1 cellular context compared by ENCODE assay signal in genomic region chr15:73751896-73752816, GRCh38.
TF ChIP-seq lines count a peak whose summit lies in the region.

No MANE protein-coding gene starts in this region.

TF ChIP-seq in HEK293, 187 proteins besides CTCF, POLR2A, EP300 and RAD21 (continued from another document and continues in another):
- peak; percentile 42; the same call in 1 of the 2 replicates for TF ChIP-seq SCRT2 (tag by site-specific recombination; IDR thresholded peaks at IDR 0.05)
- peak; percentile 41; the same call in 1 of the 2 replicates for TF ChIP-seq ZNF561 (tag by site-specific recombination; IDR thresholded peaks at IDR 0.05; ENCODE audit: borderline replicate concordance)
- no peak for TF ChIP-seq ZBTB49 (tag by site-specific recombination; IDR thresholded peaks at IDR 0.05; ENCODE audit: low read depth)
- no peak for TF ChIP-seq ZNF146 (tag by site-specific recombination; IDR thresholded peaks at IDR 0.05)
- TF ChIP-seq ZNF473 (tag by site-specific recombination; IDR thresholded peaks at IDR 0.05) = no peak
- no peak for TF ChIP-seq MZF1 (tag by site-specific recombination; IDR thresholded peaks at IDR 0.05; ENCODE audit: borderline replicate concordance)
- no peak for TF ChIP-seq KLF1 (tag by site-specific recombination; IDR thresholded peaks at IDR 0.05)
- TF ChIP-seq ZNF701 (tag by site-specific recombination; IDR thresholded peaks at IDR 0.05) = no peak
- TF ChIP-seq ZNF221 (tag by site-specific recombination; IDR thresholded peaks at IDR 0.05; ENCODE audit: borderline replicate concordance) = no peak
- TF ChIP-seq ZNF23 (tag by site-specific recombination; IDR thresholded peaks at IDR 0.05; ENCODE audit: borderline replicate concordance) = no peak
- TF ChIP-seq ZNF280D (tag by site-specific recombination; IDR thresholded peaks at IDR 0.05) = no peak
- TF ChIP-seq ZNF670 (tag by site-specific recombination; IDR thresholded peaks at IDR 0.05; ENCODE audit: low read depth) = no peak
- TF ChIP-seq ZNF830 (tag by site-specific recombination; IDR thresholded peaks at IDR 0.05; ENCODE audit: low read depth) = no peak
- no peak for TF ChIP-seq ZNF558 (tag by site-specific recombination; IDR thresholded peaks at IDR 0.05)
- no peak for TF ChIP-seq ZNF366 (tag by site-specific recombination; conservative IDR thresholded peaks at IDR 0.05)
- no peak for TF ChIP-seq IKZF3 (tag by site-specific recombination; IDR thresholded peaks at IDR 0.05)
- TF ChIP-seq ZNF155 (tag by site-specific recombination; IDR thresholded peaks at IDR 0.05) = no peak
- no peak for TF ChIP-seq ZNF747 (tag by site-specific recombination; IDR thresholded peaks at IDR 0.05)
- no peak; the same call in 1 of the 2 replicates for TF ChIP-seq ZIC2 (tag by site-specific recombination; IDR thresholded peaks at IDR 0.05)
- no peak for TF ChIP-seq ZNF791 (tag by site-specific recombination; IDR thresholded peaks at IDR 0.05)
- no peak for TF ChIP-seq ZNF776 (tag by site-specific recombination; IDR thresholded peaks at IDR 0.05; ENCODE audit: borderline replicate concordance)
- no peak for TF ChIP-seq ZNF140 (tag by site-specific recombination; IDR thresholded peaks at IDR 0.05)
- no peak for TF ChIP-seq ZNF202 (tag by site-specific recombination; IDR thresholded peaks at IDR 0.05; ENCODE audit: borderline replicate concordance)
- TF ChIP-seq GLIS1 (tag by site-specific recombination; IDR thresholded peaks at IDR 0.05) = no peak
- TF ChIP-seq ZNF548 (tag by site-specific recombination; IDR thresholded peaks at IDR 0.05) = no peak
- TF ChIP-seq ZNF335 (tag by site-specific recombination; conservative IDR thresholded peaks at IDR 0.05) = peak; percentile 92
- TF ChIP-seq ZNF266 (tag by site-specific recombination; IDR thresholded peaks at IDR 0.05; ENCODE audit: low read depth) = no peak
- no peak for TF ChIP-seq ZNF610 (tag by site-specific recombination; IDR thresholded peaks at IDR 0.05; ENCODE audit: borderline replicate concordance)
- no peak for TF ChIP-seq ZNF37A (tag by site-specific recombination; IDR thresholded peaks at IDR 0.05)
- TF ChIP-seq FEZF1 (tag by site-specific recombination; IDR thresholded peaks at IDR 0.05) = no peak
- no peak for TF ChIP-seq ZNF121 (tag by site-specific recombination; IDR thresholded peaks at IDR 0.05)
- TF ChIP-seq, protein P1, sequence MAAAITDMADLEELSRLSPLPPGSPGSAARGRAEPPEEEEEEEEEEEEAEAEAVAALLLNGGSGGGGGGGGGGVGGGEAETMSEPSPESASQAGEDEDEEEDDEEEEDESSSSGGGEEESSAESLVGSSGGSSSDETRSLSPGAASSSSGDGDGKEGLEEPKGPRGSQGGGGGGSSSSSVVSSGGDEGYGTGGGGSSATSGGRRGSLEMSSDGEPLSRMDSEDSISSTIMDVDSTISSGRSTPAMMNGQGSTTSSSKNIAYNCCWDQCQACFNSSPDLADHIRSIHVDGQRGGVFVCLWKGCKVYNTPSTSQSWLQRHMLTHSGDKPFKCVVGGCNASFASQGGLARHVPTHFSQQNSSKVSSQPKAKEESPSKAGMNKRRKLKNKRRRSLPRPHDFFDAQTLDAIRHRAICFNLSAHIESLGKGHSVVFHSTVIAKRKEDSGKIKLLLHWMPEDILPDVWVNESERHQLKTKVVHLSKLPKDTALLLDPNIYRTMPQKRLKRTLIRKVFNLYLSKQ (tag by site-specific recombination; IDR thresholded peaks at IDR 0.05; ENCODE audit: borderline replicate concordance) = no peak
- TF ChIP-seq ZNF645 (tag by site-specific recombination; IDR thresholded peaks at IDR 0.05) = no peak
- no peak for TF ChIP-seq ZNF394 (tag by site-specific recombination; IDR thresholded peaks at IDR 0.05; ENCODE audit: borderline replicate concordance)
- TF ChIP-seq ZNF157 (tag by site-specific recombination; IDR thresholded peaks at IDR 0.05) = no peak
- no peak for TF ChIP-seq ATF2 (tag by site-specific recombination; IDR thresholded peaks at IDR 0.05; ENCODE audit: low read depth)
- TF ChIP-seq ZNF112 (tag by site-specific recombination; IDR thresholded peaks at IDR 0.05) = no peak
- TF ChIP-seq KLF7 (tag by site-specific recombination; IDR thresholded peaks at IDR 0.05; ENCODE audit: borderline replicate concordance) = no peak
- no peak for TF ChIP-seq ZNF132 (tag by site-specific recombination; IDR thresholded peaks at IDR 0.05; ENCODE audit: borderline replicate concordance)
- TF ChIP-seq, protein P2, sequence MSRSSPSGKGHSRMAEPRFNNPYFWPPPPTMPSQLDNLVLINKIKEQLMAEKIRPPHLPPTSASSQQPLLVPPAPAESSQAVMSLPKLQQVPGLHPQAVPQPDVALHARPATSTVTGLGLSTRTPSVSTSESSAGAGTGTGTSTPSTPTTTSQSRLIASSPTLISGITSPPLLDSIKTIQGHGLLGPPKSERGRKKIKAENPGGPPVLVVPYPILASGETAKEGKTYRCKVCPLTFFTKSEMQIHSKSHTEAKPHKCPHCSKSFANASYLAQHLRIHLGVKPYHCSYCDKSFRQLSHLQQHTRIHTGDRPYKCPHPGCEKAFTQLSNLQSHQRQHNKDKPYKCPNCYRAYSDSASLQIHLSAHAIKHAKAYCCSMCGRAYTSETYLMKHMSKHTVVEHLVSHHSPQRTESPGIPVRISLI (tag by site-specific recombination; IDR thresholded peaks at IDR 0.05) = no peak
- TF ChIP-seq ZNF843 (tag by site-specific recombination; IDR thresholded peaks at IDR 0.05) = no peak
- no peak for TF ChIP-seq INSM2 (tag by site-specific recombination; IDR thresholded peaks at IDR 0.05)
- no peak for TF ChIP-seq ZNF26 (tag by site-specific recombination; IDR thresholded peaks at IDR 0.05)
- TF ChIP-seq GLI4 (tag by site-specific recombination; IDR thresholded peaks at IDR 0.05) = no peak
- TF ChIP-seq SCRT1 (tag by site-specific recombination; IDR thresholded peaks at IDR 0.05; ENCODE audit: borderline replicate concordance) = no peak
- no peak for TF ChIP-seq ZNF623 (tag by site-specific recombination; IDR thresholded peaks at IDR 0.05)
- TF ChIP-seq OSR2 (tag by site-specific recombination; IDR thresholded peaks at IDR 0.05) = no peak
- TF ChIP-seq ZFP37 (tag by site-specific recombination; IDR thresholded peaks at IDR 0.05) = no peak
- no peak for TF ChIP-seq ZNF138 (tag by site-specific recombination; IDR thresholded peaks at IDR 0.05; ENCODE audit: borderline replicate concordance)
- no peak for TF ChIP-seq SP7 (tag by site-specific recombination; IDR thresholded peaks at IDR 0.05)
- no peak for TF ChIP-seq BCL6B (tag by site-specific recombination; IDR thresholded peaks at IDR 0.05)
- TF ChIP-seq ZFP69B (tag by site-specific recombination; IDR thresholded peaks at IDR 0.05) = no peak
- peak; percentile 76 for TF ChIP-seq ZNF398 (tag by site-specific recombination; IDR thresholded peaks at IDR 0.05)
- TF ChIP-seq RBAK (tag by site-specific recombination; IDR thresholded peaks at IDR 0.05) = no peak
